Comparison of ENCODE assay signal across 16 cellular contexts in genomic region chr7:697259-697615, GRCh38. TPM values are rescaled to one million over a fixed set of nuclear protein-coding genes. Genes with fewer than 3 reads are reported as not detected.
DNase-seq lines count a peak whose midpoint lies in the region; ATAC-seq and TF ChIP-seq lines count a peak whose summit lies in the region.
"Had no signal": no experiment of that assay in that cellular context is flagged by ENCODE, and none has a peak within 500 bp of the region (broad histone marks: within the 10 kb centered on the region; RNA-seq: fewer than 3 reads in every experiment).

No MANE protein-coding gene starts in this region.

- peak overlapping the region; percentile 5 for H3K27ac ChIP-seq in right cardiac atrium (ENCODE audit: low read length)
- peak overlapping the region in 2 of 4 donors; percentile 31 to 38 for H3K27ac ChIP-seq in sigmoid colon

- no peak for DNase-seq in right cardiac atrium
- no peak for DNase-seq in Right ventricle myocardium inferior (ENCODE audit: missing footprints)
- peak; percentile 28 for DNase-seq in fibroblast of villous mesenchyme (ENCODE audit: low read depth)
- DNase-seq in sigmoid colon = peak; percentile 62
- no peak for DNase-seq in stimulated activated naive CD4-positive, alpha-beta T cell (lab: John Stamatoyannopoulos, UW)
- DNase-seq in EL = no peak
- DNase-seq in cerebellar nuclear complex (lab: John Stamatoyannopoulos, UW) = no peak
- DNase-seq: AML-193; CD4-positive, CD25-positive, alpha-beta regulatory T cell; DMS53; Karpas-422; NCI-H1105 treated with DMSO at 0.1 percent for 48 hours; NCI-H1930; NCI-H510A had no signal

- intact Hi-C loops in right cardiac atrium (cut with DNase I) = no loop called here
- intact Hi-C loops in Right ventricle myocardium inferior (cut with DNase I) = no loop called here
- intact Hi-C loops in sigmoid colon (cut with DNase I) = no loop called here

- H3K9me3 ChIP-seq in right cardiac atrium (ENCODE audit: control insufficient read depth, low read length) = no peaks in the 10 kb centered on the region
- H3K9me3 ChIP-seq in sigmoid colon = no peaks in the 10 kb centered on the region
- H3K9me3 ChIP-seq: HAP-1 had no signal

- TF ChIP-seq EP300 in sigmoid colon (IDR thresholded peaks at IDR 0.05) = no peak

- no peak for TF ChIP-seq POLR2A in sigmoid colon (IDR thresholded peaks at IDR 0.05)

- H3K4me3 ChIP-seq in right cardiac atrium (ENCODE audit: low read length) = no peak overlapping the region
- no peak overlapping the region for H3K4me3 ChIP-seq in fibroblast of villous mesenchyme (ENCODE audit: low read depth, low read length)
- H3K4me3 ChIP-seq in sigmoid colon = no peak overlapping the region
- H3K4me3 ChIP-seq: HAP-1 had no signal

- TF ChIP-seq CTCF in fibroblast of villous mesenchyme (IDR thresholded peaks at IDR 0.05; ENCODE audit: insufficient read depth, low read depth, low read length) (no peak), sigmoid colon (IDR thresholded peaks at IDR 0.05) (no peak)

- H3K27me3 ChIP-seq in right cardiac atrium (ENCODE audit: control insufficient read depth, insufficient read depth) (no peaks in the 10 kb centered on the region), sigmoid colon (no peaks in the 10 kb centered on the region)

- peak in 1 of 2 donors; percentile 20 for ATAC-seq in right cardiac atrium
- no peak for ATAC-seq in Right ventricle myocardium inferior
- ATAC-seq in GM18873 (IDR thresholded peaks at IDR 0.05; ENCODE audit: low FRiP score, unreplicated experiment) = no peak

- no peaks in the 10 kb centered on the region for H3K36me3 ChIP-seq in sigmoid colon
- H3K36me3 ChIP-seq: HAP-1 had no signal

- no peaks in the 10 kb centered on the region for H3K4me1 ChIP-seq in right cardiac atrium (ENCODE audit: control insufficient read depth, insufficient read depth, low read length)
- no peaks in the 10 kb centered on the region for H3K4me1 ChIP-seq in sigmoid colon
- H3K4me1 ChIP-seq: HAP-1 had no signal

- WGBS in right cardiac atrium = 75% methylated on average over 16 of the region's 16 CpGs
- WGBS in sigmoid colon, 2 donors = 92 to 94% methylated on average over 16 of the region's 16 CpGs

RNA-seq across cellular contexts. Expression of gene DNAAF5, which starts 29.3 kb away (rescaled TPM):
- total RNA-seq in right cardiac atrium = 10 to 100 TPM; 12.0 to 20.7 (median 16.1) TPM
- 10.2 TPM for polyA plus RNA-seq in right cardiac atrium
- 17.7 TPM for total RNA-seq in Right ventricle myocardium inferior
- total RNA-seq in fibroblast of villous mesenchyme = 30.0 and 32.8 TPM in 2 replicates
- total RNA-seq in sigmoid colon = 10 to 100 TPM; 13.2 to 25.4 (median 16.0) TPM
- polyA plus RNA-seq in sigmoid colon = 10 to 100 TPM in 1 of 3 donors, 1 to 10 TPM in 2; 7.8 to 23.4 (median 9.7) TPM

RNA-seq across cellular contexts. Expression of gene PRKAR1B, which starts 29.8 kb away (rescaled TPM):
- total RNA-seq in right cardiac atrium = 10 to 100 TPM; 22.6 to 38.3 (median 25.1) TPM
- polyA plus RNA-seq in right cardiac atrium = 20.7 TPM
- total RNA-seq in Right ventricle myocardium inferior = 16.7 TPM
- total RNA-seq in fibroblast of villous mesenchyme = 16.4 and 23.8 TPM in 2 replicates
- total RNA-seq in sigmoid colon = 10 to 100 TPM in 3 of 4 donors, 1 to 10 TPM in 1; 9.7 to 26.6 (median 10.9) TPM
- polyA plus RNA-seq in sigmoid colon = 10 to 100 TPM in 2 of 3 donors, 1 to 10 TPM in 1; 9.5 to 20.4 (median 12.6) TPM

Comparison
In these comparisons a context has a peak if more than half of its experiments do, and no peak if none do; other contexts are left out.
1. DNase-seq: peak in fibroblast of villous mesenchyme (single experiment) and sigmoid colon (single experiment); none in right cardiac atrium (0 of 3), Right ventricle myocardium inferior (single experiment), stimulated activated naive CD4-positive, alpha-beta T cell (0 of 6), EL (single experiment) and cerebellar nuclear complex (0 of 2).